16 cellular contexts compared by ENCODE assay signal in the genomic region with DNA sequence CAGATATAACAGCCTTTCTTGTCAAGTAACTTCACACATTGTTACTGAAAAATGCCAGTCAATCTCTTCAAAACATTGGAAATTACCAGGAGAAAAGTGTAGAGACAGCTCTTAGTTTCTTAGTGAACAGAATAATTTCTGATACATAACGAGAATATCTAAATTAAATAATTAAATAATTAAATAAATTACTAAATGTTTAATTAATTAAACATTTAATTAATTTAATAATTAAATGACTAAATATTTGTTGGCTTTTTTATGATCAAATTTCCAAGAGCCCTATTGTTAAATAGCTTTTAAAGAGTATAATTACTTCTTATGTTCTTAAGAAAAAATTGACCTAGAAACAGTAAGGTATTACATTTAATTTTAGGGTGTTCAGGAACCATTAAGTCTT.
DNase-seq lines count a peak whose midpoint lies in the region; ATAC-seq, FAIRE-seq and TF ChIP-seq lines count a peak whose summit lies in the region.
"Had no signal": no experiment of that assay in that cellular context is flagged by ENCODE, and none has a peak within 500 bp of the region (broad histone marks: within the 10 kb centered on the region; RNA-seq: fewer than 3 reads in every experiment).

No MANE protein-coding gene starts in this region.

- intact Hi-C loops in kidney (cut with DNase I): no loop called here
- intact Hi-C loops in PC-3 (cut with micrococcal nuclease): no loop called here
- intact Hi-C loops in right cardiac atrium (cut with DNase I): loop anchor here in 2 of 4 donors (10.0 kb wide), 2 partner anchors 204 to 294 kb away; no protein-coding TSS in a partner anchor

- H3K27ac ChIP-seq in kidney (ENCODE audit: low read depth in 2 of 2, low read length in 2 of 2) (no peak overlapping the region), PC-3 (ENCODE audit: low read length) (no peak overlapping the region), right cardiac atrium (ENCODE audit: low read length) (no peak overlapping the region)
- H3K27ac ChIP-seq: BLaER1 had no signal

- no peak overlapping the region for H3K4me2 ChIP-seq in PC-3 (ENCODE audit: low read length)
- H3K4me2 ChIP-seq: BLaER1 had no signal

- H3K4me3 Mint-ChIP-seq in WTC11: no peak overlapping the region
- H3K4me3 Mint-ChIP-seq: CD14-positive monocyte; CD4-positive, alpha-beta memory T cell; H9 had no signal

- FAIRE-seq in G401.6 (lab: Jason Lieb, UNC) (peak; percentile 80), kidney (lab: Jason Lieb, UNC) (peak; percentile 64)
- FAIRE-seq: H1, HTR-8/SVneo had no signal

- H3K9me2 ChIP-seq in PC-3 (replicated peaks; ENCODE audit: low read length): no peaks in the 10 kb centered on the region

- no peaks in the 10 kb centered on the region for H3K36me3 ChIP-seq in kidney (ENCODE audit: control insufficient read depth in 1 of 2, insufficient read depth in 2 of 2, low read length in 2 of 2)
- no peaks in the 10 kb centered on the region for H3K36me3 ChIP-seq in PC-3 (ENCODE audit: low read depth, low read length)

- H3K9ac ChIP-seq in kidney (ENCODE audit: low read length in 2 of 2) (no peak overlapping the region), PC-3 (ENCODE audit: low read length) (no peak overlapping the region)
- H3K9ac ChIP-seq: BLaER1 had no signal

- no peaks in the 10 kb centered on the region for H3K79me2 ChIP-seq in PC-3 (ENCODE audit: low read length)

- H3K4me3 ChIP-seq in kidney (ENCODE audit: low read length in 2 of 2) (no peak overlapping the region), PC-3 (ENCODE audit: low read length) (no peak overlapping the region), right cardiac atrium (ENCODE audit: low read length) (no peak overlapping the region)
- H3K4me3 ChIP-seq: BLaER1 had no signal

- H3K9me3 Mint-ChIP-seq in WTC11: no peaks in the 10 kb centered on the region
- H3K9me3 Mint-ChIP-seq: CD4-positive, alpha-beta memory T cell; H9 had no signal

- TF ChIP-seq CTCF in WTC11 (IDR thresholded peaks at IDR 0.05) (no peak), kidney (IDR thresholded peaks at IDR 0.05; ENCODE audit: borderline replicate concordance, extremely low read depth, insufficient read depth) (no peak), PC-3 (conservative IDR thresholded peaks at IDR 0.05; ENCODE audit: low read depth, low read length) (no peak)

- H3K4me1 ChIP-seq in kidney (ENCODE audit: control insufficient read depth in 1 of 2, insufficient read depth in 1 of 2, low read depth in 1 of 2, low read length in 2 of 2): no peaks in the 10 kb centered on the region
- no peaks in the 10 kb centered on the region for H3K4me1 ChIP-seq in PC-3 (ENCODE audit: insufficient read depth, low read length)
- H3K4me1 ChIP-seq in right cardiac atrium (ENCODE audit: control insufficient read depth, insufficient read depth, low read length): no peaks in the 10 kb centered on the region

- no TSS peak for BruUV-seq in PC-3 (replicated peaks; lab: Mats Ljungman, UMichigan)

- H3K36me3 Mint-ChIP-seq in WTC11: no peaks in the 10 kb centered on the region
- H3K36me3 Mint-ChIP-seq: CD4-positive, alpha-beta memory T cell had no signal

- CTCF ChIA-PET in WTC11 (lab: Charles Lee) (interaction anchor here (1.0 to 1.1 kb wide), 2 partner anchors 161 to 182 kb away, joined by 4 read pairs; no protein-coding TSS in a partner anchor), PC-3 (lab: Charles Lee) (no interaction called here)

- H3F3A ChIP-seq in PC-3 (ENCODE audit: low read length, unreplicated experiment): no peaks in the 10 kb centered on the region

- DNase-seq in WTC11 (ENCODE audit: low spot score): no peak
- no peak for DNase-seq in kidney
- no peak for DNase-seq in NCI-H69 (lab: John Stamatoyannopoulos, UW)
- DNase-seq in PC-3: no peak
- DNase-seq in right cardiac atrium: no peak
- DNase-seq: CD4-positive, alpha-beta memory T cell; DMS153; DMS79; GF-D8; H9; IMR-90 had no signal

- 100% methylated on average over 1 of the region's 1 CpG for WGBS in right cardiac atrium

- H3K9me3 ChIP-seq in kidney (ENCODE audit: control insufficient read depth in 1 of 2, low read length in 2 of 2) (no peaks in the 10 kb centered on the region), PC-3 (ENCODE audit: low read length) (no peaks in the 10 kb centered on the region), right cardiac atrium (ENCODE audit: control insufficient read depth, low read length) (no peaks in the 10 kb centered on the region)

- no peak overlapping the region for H3K27ac Mint-ChIP-seq in WTC11
- H3K27ac Mint-ChIP-seq: CD14-positive monocyte; CD4-positive, alpha-beta memory T cell; H9 had no signal

- no peaks in the 10 kb centered on the region for H3K4me1 Mint-ChIP-seq in WTC11
- H3K4me1 Mint-ChIP-seq: CD4-positive, alpha-beta memory T cell; H9 had no signal

- ATAC-seq in WTC11 (no peak), PC-3 (no peak), right cardiac atrium (no peak)

- H4K20me1 ChIP-seq in PC-3 (ENCODE audit: low read length): no peaks in the 10 kb centered on the region

- no peaks in the 10 kb centered on the region for H3K27me3 Mint-ChIP-seq in WTC11 (ENCODE audit: low read depth)
- H3K27me3 Mint-ChIP-seq: CD4-positive, alpha-beta memory T cell had no signal

- H3K27me3 ChIP-seq in PC-3 (ENCODE audit: low read length) (no peaks in the 10 kb centered on the region), right cardiac atrium (ENCODE audit: control insufficient read depth, insufficient read depth) (no peaks in the 10 kb centered on the region)
- H3K27me3 ChIP-seq: BLaER1 had no signal

- POLR2A ChIA-PET in WTC11 (lab: Charles Lee) (no interaction called here), PC-3 (lab: Charles Lee; ENCODE audit: unreplicated experiment) (no interaction called here)

- H2AFZ ChIP-seq in PC-3 (ENCODE audit: low read length): no peak overlapping the region

TF ChIP-seq in WTC11, 78 proteins besides CTCF, POLR2A, EP300 and RAD21:
- TF ChIP-seq HMGA2 (CRISPR knock-in tag; IDR thresholded peaks at IDR 0.05) (peak; percentile 93), E2F4 (CRISPR knock-in tag; IDR thresholded peaks at IDR 0.05; ENCODE audit: borderline replicate concordance, low read depth) (no peak)
